Comparison of ENCODE assay signal across 18 cellular contexts in genomic region chr21:46555225-46555617, GRCh38. TPM values are rescaled to one million over a fixed set of nuclear protein-coding genes. Genes with fewer than 3 reads are reported as not detected.
A peak's percentile ranks its signal among the peaks of the same experiment; 100 is the strongest.
DNase-seq lines count a peak whose midpoint lies in the region; ATAC-seq and TF ChIP-seq lines count a peak whose summit lies in the region.
"Had no signal": no experiment of that assay in that cellular context is flagged by ENCODE, and none has a peak within 500 bp of the region (broad histone marks: within the 10 kb centered on the region; RNA-seq: fewer than 3 reads in every experiment).

No MANE protein-coding gene starts in this region.

- H3K27me3 ChIP-seq in CD4-positive, alpha-beta memory T cell (ENCODE audit: insufficient read depth, low read length), result no peaks in the 10 kb centered on the region
- H3K27me3 ChIP-seq in heart right ventricle (no peaks in the 10 kb centered on the region), lower lobe of right lung (ENCODE audit: low read depth) (no peaks in the 10 kb centered on the region)
- H3K27me3 ChIP-seq: BE2C had no signal

- 76 to 85% methylated on average over 9 of the region's 9 CpGs for WGBS in heart right ventricle, 2 donors

- no peaks in the 10 kb centered on the region for H3K27me3 Mint-ChIP-seq in CD4-positive, alpha-beta memory T cell

- peaks cover 41 to 91% (median 52%) of the 10 kb centered on the region in 4 donors for H3K4me1 Mint-ChIP-seq in CD4-positive, alpha-beta memory T cell

- peaks cover 39 to 45% of the 10 kb centered on the region in 2 donors for H3K36me3 Mint-ChIP-seq in CD4-positive, alpha-beta memory T cell

- peaks cover 20% of the 10 kb centered on the region for H3K36me3 ChIP-seq in CD4-positive, alpha-beta memory T cell (ENCODE audit: insufficient read depth, low read length)
- H3K36me3 ChIP-seq in heart right ventricle (peaks cover 0 to 94% (median 51%) of the 10 kb centered on the region in 9 donors), lower lobe of right lung (peaks cover 94% of the 10 kb centered on the region)

- POLR2A ChIA-PET in CD4-positive, alpha-beta memory T cell (lab: Charles Lee; ENCODE audit: partially characterized antibody), result interaction anchor here (8.3 kb wide), 1 partner anchor 80 kb away, joined by 105 read pairs; the partner anchor contains the start of gene PRMT2

- DNase-seq in CD4-positive, alpha-beta memory T cell, result no peak
- peak; percentile 0 for DNase-seq in ELF-1 (ENCODE audit: low read depth, low spot score)
- DNase-seq in heart right ventricle, result no peak
- DNase-seq in lower lobe of right lung, result peak; percentile 43
- no peak for DNase-seq in H4 (ENCODE audit: low spot score)
- no peak for DNase-seq in ecto neural progenitor cell (ENCODE audit: low spot score)
- no peak for DNase-seq in NCI-H446 treated with DMSO at 0.1 percent for 48 hours (lab: John Stamatoyannopoulos, UW)
- DNase-seq: BE2C, DMS153, EL, MM.1S, NCI-H1105, NCI-H187, NCI-H446, NCI-H82, SHP77 had no signal

- no peaks in the 10 kb centered on the region for H3K9me3 ChIP-seq in CD4-positive, alpha-beta memory T cell (ENCODE audit: control insufficient read depth in 1 of 2, low read length in 2 of 2)
- no peaks in the 10 kb centered on the region for H3K9me3 ChIP-seq in heart right ventricle
- no peaks in the 10 kb centered on the region for H3K9me3 ChIP-seq in lower lobe of right lung
- H3K9me3 ChIP-seq: BE2C had no signal

- TF ChIP-seq CTCF in heart right ventricle (IDR thresholded peaks at IDR 0.05), result no peak
- no peak for TF ChIP-seq CTCF in lower lobe of right lung (IDR thresholded peaks at IDR 0.05)

- CTCF ChIA-PET in CD4-positive, alpha-beta memory T cell (lab: Charles Lee; ENCODE audit: partially characterized antibody), result no interaction called here

- no peak overlapping the region for H3K4me3 Mint-ChIP-seq in CD4-positive, alpha-beta memory T cell

- intact Hi-C loops in CD4-positive, alpha-beta memory T cell (cut with micrococcal nuclease), result no loop called here
- intact Hi-C loops in heart right ventricle (cut with DNase I), result loop anchor here in 1 of 10 donors (5.0 kb wide), 1 partner anchor 42 kb away; no protein-coding TSS in a partner anchor
- intact Hi-C loops in lower lobe of right lung (cut with DNase I), result no loop called here

- H3K4me1 ChIP-seq in CD4-positive, alpha-beta memory T cell (ENCODE audit: insufficient read depth, low read length), result peaks cover 68% of the 10 kb centered on the region
- H3K4me1 ChIP-seq in heart right ventricle (peaks cover 0 to 51% (median 16%) of the 10 kb centered on the region in 9 donors), lower lobe of right lung (peaks cover 13% of the 10 kb centered on the region)
- H3K4me1 ChIP-seq: BE2C had no signal

- peak overlapping the region in 5 of 7 donors; percentile 6 to 74 (median 51) for H3K27ac Mint-ChIP-seq in CD4-positive, alpha-beta memory T cell

- H3K9me3 Mint-ChIP-seq in CD4-positive, alpha-beta memory T cell, result no peaks in the 10 kb centered on the region

- H3K27ac ChIP-seq in CD4-positive, alpha-beta memory T cell (ENCODE audit: low read depth, low read length), result no peak overlapping the region
- H3K27ac ChIP-seq in heart right ventricle (peak overlapping the region in 9 of 10 donors; percentile 13 to 74 (median 60)), lower lobe of right lung (no peak overlapping the region)
- H3K27ac ChIP-seq: KMS-11 had no signal

- ATAC-seq in heart right ventricle (peak in 7 of 8 donors; percentile 28 to 66 (median 37)), lower lobe of right lung (no peak), HG02938 (IDR thresholded peaks at IDR 0.05; ENCODE audit: unreplicated experiment) (no peak)

- H3K4me3 ChIP-seq in CD4-positive, alpha-beta memory T cell (ENCODE audit: low read length in 2 of 2), result no peak overlapping the region
- no peak overlapping the region for H3K4me3 ChIP-seq in heart right ventricle
- H3K4me3 ChIP-seq in lower lobe of right lung, result no peak overlapping the region

RNA-seq across cellular contexts. Expression of gene S100B, which starts 49.7 kb away (rescaled TPM):
- total RNA-seq in CD4-positive, alpha-beta memory T cell, result not detected
- under 1 TPM; 0.54 to 0.73 TPM for polyA plus RNA-seq in CD4-positive, alpha-beta memory T cell
- total RNA-seq in heart right ventricle (1 to 10 TPM in 8 of 10 donors, under 1 TPM in 1, not detected in 1; 0.53 to 5.2 (median 2.9) TPM), lower lobe of right lung (4.5 TPM)
- polyA plus RNA-seq in heart right ventricle, result 10 to 100 TPM in 1 of 2 donors, 1 to 10 TPM in 1; 4.9 to 11.7 TPM
- not detected in 2 replicates for total RNA-seq in H4 (2014; rRNA removed; shearing (Covaris generic))

Comparison
In these comparisons a context has a peak if more than half of its experiments do, and no peak if none do; other contexts are left out.
1. DNase-seq: peak in ELF-1 (single experiment) and lower lobe of right lung (single experiment); none in CD4-positive, alpha-beta memory T cell (0 of 5), heart right ventricle (0 of 2), H4 (single experiment), ecto neural progenitor cell (single experiment) and NCI-H446 treated with DMSO at 0.1 percent for 48 hours (single experiment).
2. H3K27ac ChIP-seq: peak in heart right ventricle (9 of 10); none in CD4-positive, alpha-beta memory T cell (single experiment) and lower lobe of right lung (single experiment).
3. ATAC-seq: peak in heart right ventricle (7 of 8); none in lower lobe of right lung (0 of 2) and HG02938 (single experiment).